ENCODE assay signal across 8 cellular contexts in genomic region chr20:63253438-63254236, GRCh38. TPM values are rescaled to one million over a fixed set of nuclear protein-coding genes. Genes with fewer than 3 reads are reported as not detected.
DNase-seq lines count a peak whose midpoint lies in the region; ATAC-seq and TF ChIP-seq lines count a peak whose summit lies in the region.
"Had no signal": no experiment of that assay in that cellular context is flagged by ENCODE, and none has a peak within 500 bp of the region (broad histone marks: within the 10 kb centered on the region; RNA-seq: fewer than 3 reads in every experiment).

No MANE protein-coding gene starts in this region.

- H3K18ac ChIP-seq in mesenchymal stem cell (ENCODE audit: low read depth in 1 of 2, low read length in 2 of 2) = no peak overlapping the region

- CTCF ChIA-PET in WTC11 (lab: Charles Lee) = interaction anchor here (0.6 to 7.2 kb wide), 15 partner anchors 19 to 221 kb away, joined by 3 to 173 read pairs (median 4); partner anchors contain the start of genes BIRC7 and CHRNA4

- TF ChIP-seq CTCF in WTC11 (IDR thresholded peaks at IDR 0.05) (no peak), brain microvascular endothelial cell (IDR thresholded peaks at IDR 0.05; ENCODE audit: low read depth, low read length, missing control alignments) (no peak)

- H3K27me3 Mint-ChIP-seq in WTC11 (ENCODE audit: low read depth) = peaks cover 51% of the 10 kb centered on the region

- H3K4me3 Mint-ChIP-seq in WTC11 = peak overlapping the region; percentile 62

- POLR2A ChIA-PET in WTC11 (lab: Charles Lee) = interaction anchor here (0.6 to 1.3 kb wide), 3 partner anchors 18 to 73 kb away, joined by 3 to 5 read pairs (median 4); partner anchors contain the start of gene BIRC7

- H3K4me1 Mint-ChIP-seq in WTC11 = peaks cover 23% of the 10 kb centered on the region

- no peak overlapping the region for H2AK5ac ChIP-seq in mesenchymal stem cell (ENCODE audit: low read length, severe bottlenecking)

- ATAC-seq in WTC11 (peak; percentile 47), left lobe of liver (no peak)
- ATAC-seq: esophagus mucosa had no signal

- no peak overlapping the region for H2BK120ac ChIP-seq in mesenchymal stem cell (ENCODE audit: low read depth, low read length)

- no peak overlapping the region for H2AFZ ChIP-seq in mesenchymal stem cell (ENCODE audit: low read depth, low read length)

- peaks cover 67% of the 10 kb centered on the region for H3K4me1 ChIP-seq in mesenchymal stem cell (ENCODE audit: control insufficient read depth, insufficient read depth, low read depth, low read length)

- H3K79me1 ChIP-seq in mesenchymal stem cell (replicated peaks; ENCODE audit: low read length, poor library complexity, severe bottlenecking) = peaks cover 15% of the 10 kb centered on the region

- H3K4ac ChIP-seq in mesenchymal stem cell (ENCODE audit: low read depth in 1 of 2, low read length in 2 of 2) = no peak overlapping the region

- no peak overlapping the region for H3K27ac Mint-ChIP-seq in WTC11

- H3K36me3 Mint-ChIP-seq in WTC11 = no peaks in the 10 kb centered on the region

- no peaks in the 10 kb centered on the region for H3K9me3 Mint-ChIP-seq in WTC11

- H3K27me3 ChIP-seq in mesenchymal stem cell (ENCODE audit: control insufficient read depth in 1 of 2, insufficient read depth in 1 of 2, low read length in 2 of 2) (peaks cover 19 to 86% of the 10 kb centered on the region in 2 experiments), brain microvascular endothelial cell (replicated peaks) (peaks cover 39% of the 10 kb centered on the region)

- H3K27ac ChIP-seq in mesenchymal stem cell (ENCODE audit: low read length, poor library complexity, severe bottlenecking) (peak overlapping the region; percentile 8), brain microvascular endothelial cell (no peak overlapping the region)

- no peak overlapping the region for H3K9ac ChIP-seq in mesenchymal stem cell (ENCODE audit: low read length)

- no peak overlapping the region for H2BK15ac ChIP-seq in mesenchymal stem cell (ENCODE audit: low read depth, poor library complexity, severe bottlenecking)

- no peak overlapping the region for H3K14ac ChIP-seq in mesenchymal stem cell (ENCODE audit: low read length in 2 of 2)

- H3K36me3 ChIP-seq in mesenchymal stem cell (ENCODE audit: control insufficient read depth in 1 of 2, insufficient read depth in 2 of 2, low read depth in 1 of 2, low read length in 2 of 2) (peaks cover 0 to 38% of the 10 kb centered on the region in 2 experiments), brain microvascular endothelial cell (replicated peaks) (no peaks in the 10 kb centered on the region)

- in situ Hi-C loops in brain microvascular endothelial cell (cut with HindIII; ENCODE audit: low pct_ligation_motif_present, low sequenced_read_pairs) = no loop called here

- H4K91ac ChIP-seq in mesenchymal stem cell (ENCODE audit: low read length) = no peak overlapping the region

- H2BK5ac ChIP-seq in mesenchymal stem cell (ENCODE audit: low read depth, low read length, poor library complexity, severe bottlenecking) = no peak overlapping the region

- H3K4me2 ChIP-seq in mesenchymal stem cell (ENCODE audit: low read length, poor library complexity, severe bottlenecking) = peak overlapping the region; percentile 78

- H3K9me3 ChIP-seq in mesenchymal stem cell (ENCODE audit: control insufficient read depth, low read length) = no peaks in the 10 kb centered on the region

- no peak overlapping the region for H2BK12ac ChIP-seq in mesenchymal stem cell (ENCODE audit: low read length in 2 of 2)

- DNase-seq in AG08395 (ENCODE audit: low spot score) (peak; percentile 21), WTC11 (ENCODE audit: low spot score) (peak; percentile 79), mesenchymal stem cell (peak; percentile 18), brain microvascular endothelial cell (no peak), left lobe of liver (ENCODE audit: low spot score) (no peak), foreskin melanocyte (no peak)
- DNase-seq: NCI-H82 had no signal

- no peak overlapping the region for H3K23ac ChIP-seq in mesenchymal stem cell (ENCODE audit: low read length in 2 of 2)

- 1% methylated on average over 77 of the region's 90 CpGs for whole genome bisulfite sequencing in mesenchymal stem cell

- H3K4me3 ChIP-seq in mesenchymal stem cell (ENCODE audit: insufficient read depth in 1 of 2, low read depth in 1 of 2, low read length in 2 of 2) = peak overlapping the region; percentile 37 to 78
- no peak overlapping the region for H3K4me3 ChIP-seq in brain microvascular endothelial cell (ENCODE audit: low read depth, low read length)

- H4K8ac ChIP-seq in mesenchymal stem cell (ENCODE audit: low read length) = no peak overlapping the region

TF ChIP-seq in WTC11, 78 proteins besides CTCF, POLR2A, EP300 and RAD21 (continues in another document):
- TF ChIP-seq FOXK1 (CRISPR knock-in tag; IDR thresholded peaks at IDR 0.05) (no peak), ETV6 (CRISPR knock-in tag; IDR thresholded peaks at IDR 0.05) (0 out of 2 replicates have a peak, but pooled peaks have one; percentile 48), USF2 (CRISPR knock-in tag; IDR thresholded peaks at IDR 0.05) (no peak), SOX15 (CRISPR knock-in tag; IDR thresholded peaks at IDR 0.05) (no peak), TP53 (CRISPR knock-in tag; IDR thresholded peaks at IDR 0.05) (no peak), CDX4 (CRISPR knock-in tag; IDR thresholded peaks at IDR 0.05; ENCODE audit: borderline replicate concordance) (no peak), FOXP1 (CRISPR knock-in tag; IDR thresholded peaks at IDR 0.05; ENCODE audit: borderline replicate concordance) (peak; percentile 49; the same call in 1 of the 2 replicates), E2F4 (CRISPR knock-in tag; IDR thresholded peaks at IDR 0.05; ENCODE audit: borderline replicate concordance, low read depth) (no peak), ATF3 (CRISPR knock-in tag; conservative IDR thresholded peaks at IDR 0.05) (no peak), ERG (CRISPR knock-in tag; IDR thresholded peaks at IDR 0.05) (no peak), ATF1 (CRISPR knock-in tag; IDR thresholded peaks at IDR 0.05) (no peak)

RNA-seq across cellular contexts. Expression of gene NKAIN4, which starts 0.6 kb away (rescaled TPM):
- total RNA-seq in WTC11 (2021) (7.2 to 11.0 TPM (median 9.6 TPM) in 3 replicates), left lobe of liver (not detected)
- 0.10 TPM for polyA plus RNA-seq in mesenchymal stem cell (2013, experiment 1 of 2)
- not detected for polyA plus RNA-seq in mesenchymal stem cell (2013, experiment 2 of 2)
- total RNA-seq: esophagus mucosa had no signal

RNA-seq across cellular contexts. Expression of gene BIRC7, which starts 17.9 kb away (rescaled TPM):
- total RNA-seq in WTC11 (2021) (0.17 to 0.23 TPM in 2 of 3 replicates, not detected in the other), left lobe of liver (not detected)
- polyA plus RNA-seq in mesenchymal stem cell (2013, experiment 1 of 2) = 1.6 TPM
- polyA plus RNA-seq in mesenchymal stem cell (2013, experiment 2 of 2) = 1.5 TPM
- total RNA-seq: esophagus mucosa had no signal

RNA-seq across cellular contexts. Expression of gene ARFGAP1, which starts 19.0 kb away (rescaled TPM):
- 115 to 207 TPM (median 121 TPM) in 3 replicates for total RNA-seq in WTC11 (2021)
- 62.8 TPM for polyA plus RNA-seq in mesenchymal stem cell (2013, experiment 1 of 2)
- 60.5 TPM for polyA plus RNA-seq in mesenchymal stem cell (2013, experiment 2 of 2)
- 42.6 TPM for total RNA-seq in left lobe of liver

RNA-seq across cellular contexts. Expression of gene YTHDF1, which starts 37.7 kb away (rescaled TPM):
- total RNA-seq in WTC11 (2021) = 50.2 to 61.3 TPM (median 51.3 TPM) in 3 replicates
- 32.3 TPM for polyA plus RNA-seq in mesenchymal stem cell (2013, experiment 1 of 2)
- 32.4 TPM for polyA plus RNA-seq in mesenchymal stem cell (2013, experiment 2 of 2)
- total RNA-seq in left lobe of liver = 18.2 TPM

RNA-seq across cellular contexts. Expression of gene COL20A1, which starts 39.3 kb away (rescaled TPM):
- 0.55 to 1.3 TPM (median 1.1 TPM) in 3 replicates for total RNA-seq in WTC11 (2021)
- not detected for polyA plus RNA-seq in mesenchymal stem cell (2013, experiment 1 of 2)
- not detected for polyA plus RNA-seq in mesenchymal stem cell (2013, experiment 2 of 2)
- not detected for total RNA-seq in left lobe of liver
- total RNA-seq: esophagus mucosa had no signal

Comparison
In these comparisons a context has a peak if more than half of its experiments do, and no peak if none do; other contexts are left out.
1. DNase-seq: peak in AG08395 (single experiment), WTC11 (single experiment) and mesenchymal stem cell (single experiment); none in brain microvascular endothelial cell (single experiment), left lobe of liver (single experiment) and foreskin melanocyte (single experiment).